Comparison of ENCODE assay signal across 8 cellular contexts in the genomic region with DNA sequence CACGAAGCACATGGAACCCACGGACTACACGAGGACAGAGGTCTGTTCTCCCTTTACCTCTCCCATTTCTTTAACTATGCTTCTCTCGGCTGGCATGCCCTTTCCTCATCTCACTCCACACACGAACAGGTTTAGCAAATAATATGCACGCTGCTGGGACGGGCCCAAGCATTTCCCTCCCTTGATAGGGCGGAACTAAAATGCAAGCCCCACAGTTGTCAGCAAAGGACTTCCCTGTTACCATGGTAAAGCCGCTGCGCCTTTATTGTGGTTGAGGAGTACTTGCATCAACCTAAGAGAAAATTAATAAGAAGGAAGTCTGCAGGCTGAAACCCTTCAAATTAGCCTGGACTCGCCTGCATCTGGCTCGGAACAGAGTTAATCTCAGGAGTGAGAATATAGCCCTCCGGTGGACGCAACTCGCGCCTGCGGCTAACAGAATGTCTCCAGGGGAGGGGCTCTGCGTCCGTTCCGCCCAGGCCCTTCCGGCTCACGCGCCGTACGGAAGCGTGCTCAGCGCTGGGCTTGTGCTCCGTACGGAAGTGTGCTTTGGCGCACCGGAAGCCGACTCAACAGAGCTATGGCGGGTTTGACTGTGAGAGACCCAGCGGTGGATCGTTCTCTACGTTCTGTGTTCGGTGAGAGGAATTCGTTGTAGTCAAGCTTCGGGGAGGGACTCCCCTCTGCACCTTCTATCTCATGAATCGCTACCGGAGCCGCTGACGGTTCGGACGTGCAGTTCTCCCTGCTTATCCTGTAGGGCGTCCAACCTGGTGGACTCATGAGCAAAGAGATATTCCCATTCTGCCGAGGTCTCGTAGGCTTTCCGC. TPM values are rescaled to one million over a fixed set of nuclear protein-coding genes. Genes with fewer than 3 reads are reported as not detected.
DNase-seq lines count a peak whose midpoint lies in the region; ATAC-seq and TF ChIP-seq lines count a peak whose summit lies in the region.

TSS of gene CSTF2 (plus strand) at position 555 of the 830 bp plus-strand sequence. CDS start at position 581, 26 bp downstream.

- H2AFZ ChIP-seq in PC-3 (ENCODE audit: low read length), result peak within 1 kb of the TSS; percentile 98

- H3K27ac Mint-ChIP-seq in IgD-negative memory B cell, result peak within 1 kb of the TSS; percentile 75 to 95 (median 90)

- POLR2A ChIA-PET in PC-3 (lab: Charles Lee; ENCODE audit: unreplicated experiment), result interaction anchor here (0.6 to 0.7 kb wide), 2 partner anchors 9 to 1000 kb away, joined by 4 to 8 read pairs; no protein-coding TSS in a partner anchor

- H3K4me2 ChIP-seq in PC-3 (ENCODE audit: low read length), result peak within 1 kb of the TSS; percentile 97

- peaks cover 2 to 8% (median 5%) of the 10 kb centered on the region in 3 donors for H3K4me1 Mint-ChIP-seq in IgD-negative memory B cell

- 1 to 27% methylated on average over 49 of the region's 49 CpGs for WGBS in esophagus, 2 donors

- intact Hi-C loops in PC-3 (cut with micrococcal nuclease), result loop anchor here (10.0 kb wide), 1 partner anchor 165 kb away; no protein-coding TSS in a partner anchor

- H3K36me3 ChIP-seq in PC-3 (ENCODE audit: low read depth, low read length) (peaks cover 19% of the 10 kb centered on the region), esophagus (ENCODE audit: control insufficient read depth in 2 of 2, insufficient read depth in 2 of 2, low read length in 1 of 2) (peaks cover 0 to 2% of the 10 kb centered on the region in 2 donors), muscle layer of colon (ENCODE audit: insufficient read depth, low read length) (peaks cover 8% of the 10 kb centered on the region)

- peaks cover 8% of the 10 kb centered on the region for H3K4me1 ChIP-seq in PC-3 (ENCODE audit: insufficient read depth, low read length)
- H3K4me1 ChIP-seq in esophagus (ENCODE audit: control insufficient read depth in 2 of 2, insufficient read depth in 2 of 2, low read length in 1 of 2), result no peaks in the 10 kb centered on the region
- no peaks in the 10 kb centered on the region for H3K4me1 ChIP-seq in muscle layer of colon (ENCODE audit: insufficient read depth, low read length)

- H3F3A ChIP-seq in PC-3 (ENCODE audit: low read length, unreplicated experiment), result no peaks in the 10 kb centered on the region

- H3K27me3 ChIP-seq in PC-3 (ENCODE audit: low read length) (no peaks in the 10 kb centered on the region), esophagus (ENCODE audit: control insufficient read depth in 1 of 2, insufficient read depth in 2 of 2, low read length in 2 of 2) (peaks cover 0 to 5% of the 10 kb centered on the region in 2 donors), muscle layer of colon (ENCODE audit: control insufficient read depth in 1 of 2, insufficient read depth in 2 of 2, low read length in 2 of 2) (no peaks in the 10 kb centered on the region)

- H3K27ac ChIP-seq in PC-3 (ENCODE audit: low read length) (peak within 1 kb of the TSS; percentile 54), esophagus (ENCODE audit: low read depth in 2 of 2, low read length in 1 of 2) (peak within 1 kb of the TSS; percentile 68 to 81), muscle layer of colon (ENCODE audit: low read depth, low read length) (peak within 1 kb of the TSS; percentile 64)

- BruUV-seq in PC-3 (replicated peaks; lab: Mats Ljungman, UMichigan), result TSS peak; percentile 75

- H3K9ac ChIP-seq in PC-3 (ENCODE audit: low read length) (peak within 1 kb of the TSS; percentile 86), muscle layer of colon (ENCODE audit: low read length) (peak within 1 kb of the TSS; percentile 10)

- no peaks in the 10 kb centered on the region for H3K9me3 ChIP-seq in PC-3 (ENCODE audit: low read length)
- H3K9me3 ChIP-seq in esophagus (ENCODE audit: control insufficient read depth in 2 of 2, insufficient read depth in 1 of 2, low read depth in 1 of 2, low read length in 1 of 2), result peaks cover 0 to 4% of the 10 kb centered on the region in 2 donors
- H3K9me3 ChIP-seq in muscle layer of colon (ENCODE audit: low read length), result no peaks in the 10 kb centered on the region

- peaks cover 6% of the 10 kb centered on the region for H3K27me3 Mint-ChIP-seq in IgD-negative memory B cell

- H3K9me2 ChIP-seq in PC-3 (replicated peaks; ENCODE audit: low read length), result no peaks in the 10 kb centered on the region

- H3K36me3 Mint-ChIP-seq in IgD-negative memory B cell, result no peaks in the 10 kb centered on the region

- H3K4me3 Mint-ChIP-seq in IgD-negative memory B cell, result peak within 1 kb of the TSS; percentile 83 to 97 (median 87)

- DNase-seq in DMS53 (lab: John Stamatoyannopoulos, UW) (peak; percentile 95), PC-3 (peak; percentile 88), activated T-cell treated with anti-CD3 and anti-CD28 coated beads for 48 hours (ENCODE audit: low read depth) (peak; percentile 72)
- peak; percentile 40 to 48 for DNase-seq in stimulated activated CD8-positive, alpha-beta memory T cell treated with anti-CD3 and anti-CD28 coated beads, Interleukin-7, amount 100 ng/mL, for 1 hour (ENCODE audit: low read depth in 2 of 2)

- no peaks in the 10 kb centered on the region for H4K20me1 ChIP-seq in PC-3 (ENCODE audit: low read length)

- H3K9me3 Mint-ChIP-seq in IgD-negative memory B cell, result no peaks in the 10 kb centered on the region

- CTCF ChIA-PET in PC-3 (lab: Charles Lee), result interaction anchor here (0.7 kb wide), 1 partner anchor 135 kb away, joined by 3 read pairs; no protein-coding TSS in a partner anchor

- no peak for TF ChIP-seq CTCF in PC-3 (conservative IDR thresholded peaks at IDR 0.05; ENCODE audit: low read depth, low read length)

- peaks cover 15% of the 10 kb centered on the region for H3K79me2 ChIP-seq in PC-3 (ENCODE audit: low read length)

- H3K4me3 ChIP-seq in PC-3 (ENCODE audit: low read length) (peak within 1 kb of the TSS; percentile 93), esophagus (ENCODE audit: low read depth in 1 of 2, low read length in 2 of 2) (peak within 1 kb of the TSS; percentile 56 to 75), muscle layer of colon (ENCODE audit: low read depth in 1 of 2, low read length in 2 of 2) (peak within 1 kb of the TSS; percentile 47 to 62)

- ATAC-seq in GM21576 (IDR thresholded peaks at IDR 0.05; ENCODE audit: unreplicated experiment), result peak; percentile 99
- ATAC-seq in PC-3, result peak; percentile 99

RNA-seq across cellular contexts. Expression of gene CSTF2, which starts in this region (rescaled TPM):
- polyA plus RNA-seq in IgD-negative memory B cell (14.0 TPM), esophagus (10 to 100 TPM; 12.1 to 21.5 TPM)
- 64.1 and 67.7 TPM in 2 replicates for total RNA-seq in PC-3 (2014; rRNA removed)

Comparison
In these comparisons a context has a peak if more than half of its experiments do, and no peak if none do; other contexts are left out.
1. Peak in every context shown above with its lines: DNase-seq, ATAC-seq, H3K4me3 ChIP-seq and H3K27ac ChIP-seq.
2. DNase-seq: peak in every context shown above with its lines; median percentile 95 in DMS53; 88 in PC-3; 72 in activated T-cell treated with anti-CD3 and anti-CD28 coated beads for 48 hours; 44 in stimulated activated CD8-positive, alpha-beta memory T cell treated with anti-CD3 and anti-CD28 coated beads, Interleukin-7, amount 100 ng/mL, for 1 hour.